ENCODE assay signal across 9 cellular contexts in genomic region chr9:78035369-78035993, GRCh38.
DNase-seq lines count a peak whose midpoint lies in the region; ATAC-seq lines count a peak whose summit lies in the region.
"Had no signal": no experiment of that assay in that cellular context is flagged by ENCODE, and none has a peak within 500 bp of the region (broad histone marks: within the 10 kb centered on the region; RNA-seq: fewer than 3 reads in every experiment).

No MANE protein-coding gene starts in this region.

- ATAC-seq in GM21717 (IDR thresholded peaks at IDR 0.05; ENCODE audit: unreplicated experiment), result no peak
- ATAC-seq in GM19455 (IDR thresholded peaks at IDR 0.05; ENCODE audit: unreplicated experiment), result no peak

- H3K9me3 ChIP-seq in KOPT-K1 (ENCODE audit: insufficient read depth, low read length, poor library complexity, severe bottlenecking), result no peaks in the 10 kb centered on the region

- peak overlapping the region; percentile 95 for H3K27ac ChIP-seq in KOPT-K1 (ENCODE audit: low read depth, low read length, poor library complexity, severe bottlenecking)
- H3K27ac ChIP-seq: epithelial cell of prostate had no signal

- peak; percentile 62 for DNase-seq in GM04504 (ENCODE audit: low read depth)
- peak; percentile 92 for DNase-seq in OCI-M1 (lab: John Stamatoyannopoulos, UW)
- peak; percentile 28 for DNase-seq in activated gamma-delta T cell treated with anti-CD3 and anti-CD28 coated beads, Interleukin-2, amount 50 U/mL, for 16 hours (ENCODE audit: low read depth)
- DNase-seq in foreskin melanocyte, result peak; percentile 82
- peak in 42 of 56 donors; percentile 7 to 74 (median 41) for DNase-seq in nucleus accumbens (lab: John Stamatoyannopoulos, UW)

- no peaks in the 10 kb centered on the region for H3K36me3 ChIP-seq in KOPT-K1 (ENCODE audit: insufficient read depth, low read length)

Comparison
In these comparisons a context has a peak if more than half of its experiments do, and no peak if none do; other contexts are left out.
1. DNase-seq: peak in every context shown above with its lines; median percentile 92 in OCI-M1; 82 in foreskin melanocyte; 62 in GM04504; 41 in nucleus accumbens; 28 in activated gamma-delta T cell treated with anti-CD3 and anti-CD28 coated beads, Interleukin-2, amount 50 U/mL, for 16 hours.